8 cellular contexts compared by ENCODE assay signal in the genomic region with DNA sequence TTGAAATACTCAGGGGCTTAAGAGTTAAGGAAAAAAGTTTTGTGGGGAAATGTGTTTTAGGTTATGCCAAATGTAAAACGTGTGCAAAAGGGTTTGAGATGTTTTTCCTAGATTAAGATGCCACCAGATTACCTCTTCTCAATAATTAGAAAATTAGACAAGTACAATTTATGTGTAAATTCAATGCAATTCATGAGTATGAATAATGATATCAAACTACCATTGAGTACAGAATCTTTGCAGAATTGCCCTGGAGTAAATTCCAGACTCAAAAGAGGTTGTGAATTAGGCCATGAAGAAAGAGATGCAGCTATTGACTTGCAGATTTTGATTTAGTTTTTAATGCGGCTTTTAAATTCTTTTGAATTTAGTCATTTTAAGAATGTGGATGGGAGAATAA.
"Had no signal": no experiment of that assay in that cellular context is flagged by ENCODE, and none has a peak within 500 bp of the region (broad histone marks: within the 10 kb centered on the region; RNA-seq: fewer than 3 reads in every experiment).

No MANE protein-coding gene starts in this region.

- H3K9ac ChIP-seq: GM23248 had no signal

- DNase-seq: GM23248, GOT3, H7, HFFc6, IMR-90 had no signal

- H3K4me3 ChIP-seq: GM23248, HAP-1, K562 had no signal

- H3K36me3 ChIP-seq: HAP-1 had no signal

- ATAC-seq: HCT116, K562 had no signal

- H3K27ac ChIP-seq: GM23248 had no signal
